In genomic region chrX:128906753-128907152, GRCh38 we compare ENCODE assay signal across 21 cellular contexts.
DNase-seq lines count a peak whose midpoint lies in the region; ATAC-seq, FAIRE-seq and TF ChIP-seq lines count a peak whose summit lies in the region.
"Had no signal": no experiment of that assay in that cellular context is flagged by ENCODE, and none has a peak within 500 bp of the region (broad histone marks: within the 10 kb centered on the region; RNA-seq: fewer than 3 reads in every experiment).

No MANE protein-coding gene starts in this region.

- H3K27me3 ChIP-seq in HepG2 (ENCODE audit: control insufficient read depth in 1 of 2, insufficient read depth in 2 of 2, low read length in 2 of 2) = no peaks in the 10 kb centered on the region
- H3K27me3 ChIP-seq in right lobe of liver = no peaks in the 10 kb centered on the region
- H3K27me3 ChIP-seq: BE2C had no signal

- intact Hi-C loops in HepG2 (cut with micrococcal nuclease; ENCODE audit: unreplicated experiment) = no loop called here
- intact Hi-C loops in right lobe of liver (cut with DNase I) = no loop called here

- TF ChIP-seq EP300 in HepG2 (IDR thresholded peaks at IDR 0.05; ENCODE audit: low read depth in 2 of 2, low read length in 2 of 2) = no peak
- TF ChIP-seq EP300 in HepG2 (CRISPR knock-in tag; IDR thresholded peaks at IDR 0.05; ENCODE audit: borderline replicate concordance) = no peak

- POLR2A ChIA-PET in HepG2 (lab: Yijun Ruan, JAX) = no interaction called here

- BruUV-seq in HepG2 (replicated peaks; lab: Mats Ljungman, UMichigan) = no TSS peak

- 0 out of 2 replicates have a peak overlapping the region, but pooled peaks have one; percentile 7 for H3K4me2 ChIP-seq in HepG2 (ENCODE audit: low read depth, low read length)
- H3K4me2 ChIP-seq: BLaER1 had no signal

- no peak overlapping the region for H3K9ac ChIP-seq in HepG2 (ENCODE audit: insufficient read depth, low read depth, low read length)
- H3K9ac ChIP-seq: BLaER1 had no signal

- no peaks in the 10 kb centered on the region for H3K9me3 ChIP-seq in HepG2 (ENCODE audit: low read length)
- H3K9me3 ChIP-seq in right lobe of liver = no peaks in the 10 kb centered on the region
- H3K9me3 ChIP-seq: BE2C, BLaER1 had no signal

- H3K4me1 ChIP-seq in HepG2 (ENCODE audit: insufficient read depth, low read length) = peaks cover 13% of the 10 kb centered on the region
- H3K4me1 ChIP-seq in right lobe of liver = no peaks in the 10 kb centered on the region
- H3K4me1 ChIP-seq: BE2C, BLaER1 had no signal

- FAIRE-seq in HepG2 (lab: Jason Lieb, UNC) = no peak
- FAIRE-seq: A204.1, G401.6, GM12891 had no signal

- H3K4me3 ChIP-seq in HepG2 (replicated peaks in 1 of 3; ENCODE audit: insufficient read depth in 1 of 3, low read depth in 2 of 3, low read length in 3 of 3) = no peak overlapping the region
- no peak overlapping the region for H3K4me3 ChIP-seq in right lobe of liver
- H3K4me3 ChIP-seq: BLaER1 had no signal

- TF ChIP-seq RAD21 in HepG2 (CRISPR knock-in tag; IDR thresholded peaks at IDR 0.05) = no peak

- no peaks in the 10 kb centered on the region for H4K20me1 ChIP-seq in HepG2 (ENCODE audit: insufficient read depth, low read length)
- H4K20me1 ChIP-seq: BLaER1 had no signal

- H3K27ac ChIP-seq in HepG2 (ENCODE audit: extremely low read length, insufficient read depth, low read length) (no peak overlapping the region), right lobe of liver (no peak overlapping the region)
- H3K27ac ChIP-seq: BLaER1 had no signal

- no peak overlapping the region for H2AFZ ChIP-seq in HepG2 (ENCODE audit: low read length)

- no peak for TF ChIP-seq POLR2A in HepG2 (IDR thresholded peaks at IDR 0.05; ENCODE audit: insufficient read depth in 1 of 2, low read depth in 2 of 2, low read length in 2 of 2)
- no peak for TF ChIP-seq POLR2A in right lobe of liver (IDR thresholded peaks at IDR 0.05)

- CTCF ChIA-PET in HepG2 (lab: Yijun Ruan, JAX; ENCODE audit: low intra/inter-chr PET ratio, low total read pairs) = no interaction called here

- DNase-seq in HepG2 (ENCODE audit: low spot score) = peak; percentile 1
- no peak for DNase-seq in right lobe of liver
- DNase-seq in DMS53 (lab: John Stamatoyannopoulos, UW) = no peak
- no peak for DNase-seq in stimulated activated CD4-positive, alpha-beta T cell treated with anti-CD3 and anti-CD28 coated beads, Interleukin-4, amount 100 ng/mL, for 1 hour
- DNase-seq: 8988T; ACHN; BE2C; C1 segment of cervical spinal cord; CD4-positive, alpha-beta memory T cell; CD4-positive, CD25-positive, alpha-beta regulatory T cell; CD8-positive, alpha-beta memory T cell; COR-L47; DMS 273 treated with DMSO at 0.1 percent for 48 hours; DMS153; DMS79 treated with DMSO at 0.1 percent for 48 hours; GF-D8 had no signal

- 4% methylated on average over 5 of the region's 5 CpGs for WGBS in HepG2 (ENCODE audit: low lambda C conversion rate)
- 38% methylated on average over 5 of the region's 5 CpGs for WGBS in right lobe of liver (ENCODE audit: insufficient coverage, low coverage, low lambda C conversion rate, missing lambda C conversion rate)

- TF ChIP-seq CTCF in HepG2 (CRISPR knock-in tag; IDR thresholded peaks at IDR 0.05) (no peak), right lobe of liver (IDR thresholded peaks at IDR 0.05) (no peak)

- in situ Hi-C loops in HepG2 (cut with HindIII; ENCODE audit: extremely low pct_ligation_motif_present, low pct_unique_long_range_greater_than_20kb) = no loop called here

- ATAC-seq in HepG2 = peak; percentile 81
- ATAC-seq in right lobe of liver = peak in 3 of 4 donors; percentile 39 to 62 (median 43)
- no peak for ATAC-seq in HG03469 (IDR thresholded peaks at IDR 0.05; ENCODE audit: unreplicated experiment)

- H3K36me3 ChIP-seq in HepG2 (replicated peaks in 1 of 2; ENCODE audit: control insufficient read depth in 1 of 2, insufficient read depth in 2 of 2, low read length in 2 of 2) (no peaks in the 10 kb centered on the region), right lobe of liver (no peaks in the 10 kb centered on the region)
- H3K36me3 ChIP-seq: BE2C, BLaER1 had no signal

- H3K79me2 ChIP-seq in HepG2 (ENCODE audit: insufficient read depth, low read length) = no peaks in the 10 kb centered on the region

TF ChIP-seq in HepG2, 621 proteins besides CTCF, POLR2A, EP300 and RAD21:
- no peak for TF ChIP-seq PLSCR1 (CRISPR knock-in tag; IDR thresholded peaks at IDR 0.05; ENCODE audit: borderline replicate concordance)
- TF ChIP-seq HNF4A (CRISPR knock-in tag; IDR thresholded peaks at IDR 0.05) = peak; percentile 39; the same call in 1 of the 2 replicates
